17 cellular contexts compared by ENCODE assay signal in the genomic region with DNA sequence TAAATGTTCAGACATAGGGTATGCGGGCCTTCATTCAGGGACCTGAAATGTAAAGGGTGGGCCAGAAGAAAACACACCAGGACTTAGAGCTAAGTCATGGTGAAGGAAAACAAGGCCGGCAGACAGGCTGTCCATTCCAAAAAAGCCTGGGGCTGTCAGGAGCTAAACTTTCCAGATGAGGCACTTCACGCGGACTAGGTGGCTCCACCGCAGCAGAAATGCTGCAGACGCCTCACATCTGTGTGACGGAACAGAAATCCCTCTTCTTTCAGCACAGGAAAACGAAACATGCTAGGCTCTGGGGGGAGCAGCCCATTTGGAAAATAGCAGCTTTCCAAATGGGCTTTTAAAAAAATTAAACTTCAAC.
DNase-seq lines count a peak whose midpoint lies in the region; TF ChIP-seq lines count a peak whose summit lies in the region.
"Had no signal": no experiment of that assay in that cellular context is flagged by ENCODE, and none has a peak within 500 bp of the region (broad histone marks: within the 10 kb centered on the region; RNA-seq: fewer than 3 reads in every experiment).

No MANE protein-coding gene starts in this region.

- no peaks in the 10 kb centered on the region for H4K20me1 ChIP-seq in SK-N-SH (ENCODE audit: insufficient read depth)
- H4K20me1 ChIP-seq in PC-9 (ENCODE audit: insufficient read depth), result no peaks in the 10 kb centered on the region

- H3K27ac ChIP-seq in cardiac muscle cell, result peak overlapping the region; percentile 3
- H3K27ac ChIP-seq in SK-N-SH (ENCODE audit: low read depth in 2 of 2, low read length in 1 of 2), result peak overlapping the region; percentile 61
- no peak overlapping the region for H3K27ac ChIP-seq in testis
- no peak overlapping the region for H3K27ac ChIP-seq in PC-9
- H3K27ac ChIP-seq: A549, upper lobe of right lung had no signal

- peak; percentile 71 to 75 for DNase-seq in cardiac muscle cell (ENCODE audit: low read depth in 1 of 2, low spot score in 1 of 2)
- no peak for DNase-seq in cardiac septum (ENCODE audit: low spot score)
- peak; percentile 48 for DNase-seq in SK-N-SH
- peak; percentile 24 to 65 for DNase-seq in foreskin fibroblast
- peak; percentile 30 for DNase-seq in testis
- DNase-seq in NCI-H2227 treated with DMSO at 0.1 percent for 48 hours (lab: John Stamatoyannopoulos, UW), result no peak
- DNase-seq in PC-9, result no peak
- no peak for DNase-seq in HuH-7 (ENCODE audit: low spot score)
- DNase-seq: activated CD8-positive, alpha-beta memory T cell treated with anti-CD3 and anti-CD28 coated beads for 24 hours; COR-L47; kidney; NCI-H2029 treated with DMSO at 0.1 percent for 48 hours; NCI-H526 treated with DMSO at 0.1 percent for 48 hours; stimulated activated naive CD8-positive, alpha-beta T cell treated with anti-CD3 and anti-CD28 coated beads, Interleukin-15, Interleukin-2, amounts not matched to agents 100 U/mL and 50 U/mL, for 24 hours; SW 1271; upper lobe of right lung had no signal

- H3K79me2 ChIP-seq in SK-N-SH (ENCODE audit: insufficient read depth) (peaks cover 76% of the 10 kb centered on the region), PC-9 (ENCODE audit: low read depth) (no peaks in the 10 kb centered on the region)

- H3F3A ChIP-seq in SK-N-SH (replicated peaks; ENCODE audit: insufficient read depth) (peaks cover 26% of the 10 kb centered on the region), PC-9 (ENCODE audit: insufficient read depth, low read depth) (no peaks in the 10 kb centered on the region)

- peak overlapping the region; percentile 49; the same call in 1 of the 2 replicates for H3K9ac ChIP-seq in SK-N-SH

- peak overlapping the region; percentile 12; the same call in 1 of the 2 replicates for H2AFZ ChIP-seq in SK-N-SH (ENCODE audit: low read depth)
- no peak overlapping the region for H2AFZ ChIP-seq in PC-9

- POLR2A ChIA-PET in SK-N-SH (lab: Yijun Ruan, JAX) (interaction anchor here (0.9 kb wide), 2 partner anchors 97 to 109 kb away, joined by 3 read pairs; no protein-coding TSS in a partner anchor), PC-9 (lab: Charles Lee; ENCODE audit: unreplicated experiment) (no interaction called here)

- intact Hi-C loops in cardiac septum (cut with DNase I), result no loop called here
- intact Hi-C loops in testis (cut with DNase I; ENCODE audit: low total_unique reads), result no loop called here
- intact Hi-C loops in PC-9 (cut with micrococcal nuclease; ENCODE audit: unreplicated experiment), result no loop called here

- H3K36me3 ChIP-seq in cardiac muscle cell (no peaks in the 10 kb centered on the region), SK-N-SH (replicated peaks in 1 of 2; ENCODE audit: control insufficient read depth in 1 of 2, insufficient read depth in 2 of 2, low read length in 1 of 2) (peaks cover 0 to 22% of the 10 kb centered on the region in 2 experiments), testis (ENCODE audit: low read depth, missing control alignments) (no peaks in the 10 kb centered on the region), PC-9 (ENCODE audit: low read depth) (no peaks in the 10 kb centered on the region)
- H3K36me3 ChIP-seq: upper lobe of right lung had no signal

- peaks cover 38% of the 10 kb centered on the region for H3K4me1 ChIP-seq in cardiac muscle cell (ENCODE audit: low read depth)
- peaks cover 0 to 12% of the 10 kb centered on the region in 2 experiments; a peak in 2 of 4 replicates for H3K4me1 ChIP-seq in SK-N-SH (ENCODE audit: control insufficient read depth in 1 of 2, insufficient read depth in 2 of 2, low read depth in 1 of 2, low read length in 1 of 2)
- H3K4me1 ChIP-seq in testis, result peaks cover 3% of the 10 kb centered on the region
- H3K4me1 ChIP-seq in PC-9 (replicated peaks; ENCODE audit: insufficient read depth), result no peaks in the 10 kb centered on the region
- H3K4me1 ChIP-seq: A549 had no signal

- BruUV-seq in PC-9 (replicated peaks; lab: Mats Ljungman, UMichigan), result no TSS peak

- TF ChIP-seq POLR2A in testis (IDR thresholded peaks at IDR 0.05), result no peak

- no peaks in the 10 kb centered on the region for H3K9me2 ChIP-seq in SK-N-SH
- no peaks in the 10 kb centered on the region for H3K9me2 ChIP-seq in PC-9 (ENCODE audit: insufficient read depth)

- peak; percentile 40 for TF ChIP-seq RAD21 in SK-N-SH (IDR thresholded peaks at IDR 0.05; ENCODE audit: low read length)

- no peaks in the 10 kb centered on the region for H3K27me3 ChIP-seq in cardiac muscle cell
- no peaks in the 10 kb centered on the region for H3K27me3 ChIP-seq in SK-N-SH (ENCODE audit: insufficient read depth)
- H3K27me3 ChIP-seq in testis, result no peaks in the 10 kb centered on the region
- peaks cover 6% of the 10 kb centered on the region; the same call in 1 of the 2 replicates for H3K27me3 ChIP-seq in PC-9 (ENCODE audit: insufficient read depth, low read depth)
- H3K27me3 ChIP-seq: upper lobe of right lung had no signal

- TF ChIP-seq CTCF in cardiac muscle cell (IDR thresholded peaks at IDR 0.05; ENCODE audit: low read depth, low read length) (no peak), SK-N-SH (IDR thresholded peaks at IDR 0.05) (no peak), foreskin fibroblast (IDR thresholded peaks at IDR 0.05; ENCODE audit: low read depth, low read length) (no peak), testis (IDR thresholded peaks at IDR 0.05) (no peak), PC-9 (conservative IDR thresholded peaks at IDR 0.05) (no peak)

- peak in 1 of 2 experiments; percentile 56; a peak in 1 of 4 replicates for TF ChIP-seq EP300 in SK-N-SH (IDR thresholded peaks at IDR 0.05; ENCODE audit: borderline replicate concordance in 1 of 2, low read depth in 1 of 2, low read length in 1 of 2)

- 38% methylated on average over 8 of the region's 8 CpGs for WGBS in SK-N-SH (ENCODE audit: low lambda C conversion rate)
- whole genome bisulfite sequencing in testis, 2 donors, result 38 to 54% methylated on average over 8 of the region's 8 CpGs

- peak overlapping the region; percentile 58 for H3K4me2 ChIP-seq in SK-N-SH
- H3K4me2 ChIP-seq in PC-9, result no peak overlapping the region
- H3K4me2 ChIP-seq: A549 had no signal

- H3K9me3 ChIP-seq in cardiac muscle cell (ENCODE audit: low read depth) (no peaks in the 10 kb centered on the region), SK-N-SH (no peaks in the 10 kb centered on the region), testis (no peaks in the 10 kb centered on the region), PC-9 (ENCODE audit: insufficient read depth, low read depth) (no peaks in the 10 kb centered on the region)
- H3K9me3 ChIP-seq: A549, upper lobe of right lung had no signal

- CTCF ChIA-PET in SK-N-SH (lab: Yijun Ruan, JAX) (interaction anchor here (0.6 to 1.1 kb wide), 3 partner anchors 10 to 176 kb away, joined by 3 read pairs; no protein-coding TSS in a partner anchor), PC-9 (lab: Charles Lee) (interaction anchor here (0.6 kb wide), 1 partner anchor 695 kb away, joined by 3 read pairs; no protein-coding TSS in a partner anchor)

- no peak overlapping the region for H3K4me3 ChIP-seq in cardiac muscle cell
- peak overlapping the region in 1 of 2 experiments; percentile 19; a peak in 1 of 4 replicates for H3K4me3 ChIP-seq in SK-N-SH (ENCODE audit: low read depth in 2 of 2, low read length in 1 of 2)
- no peak overlapping the region for H3K4me3 ChIP-seq in foreskin fibroblast (ENCODE audit: low read depth in 1 of 2, low read length in 2 of 2)
- no peak overlapping the region for H3K4me3 ChIP-seq in testis
- H3K4me3 ChIP-seq in PC-9, result no peak overlapping the region
- H3K4me3 ChIP-seq: A549, upper lobe of right lung had no signal

TF ChIP-seq in SK-N-SH, 30 proteins besides CTCF, POLR2A, EP300 and RAD21:
- TF ChIP-seq JUND (IDR thresholded peaks at IDR 0.05), result no peak
- TF ChIP-seq POLR2AphosphoS5 (IDR thresholded peaks at IDR 0.05; ENCODE audit: low read depth, low read length), result no peak
- peak; percentile 35; the same call in 1 of the 2 replicates for TF ChIP-seq RCOR1 (IDR thresholded peaks at IDR 0.05; ENCODE audit: low read length)
- no peak for TF ChIP-seq YY1 (IDR thresholded peaks at IDR 0.05; ENCODE audit: low read depth)
- no peak for TF ChIP-seq SIN3A (IDR thresholded peaks at IDR 0.05; ENCODE audit: borderline replicate concordance, low read depth, low read length)
- peak; percentile 23 for TF ChIP-seq CHD2 (IDR thresholded peaks at IDR 0.05; ENCODE audit: low read length, partially characterized antibody)
TF ChIP-seq in SK-N-SH: peak in this region for 2.

Comparison
In these comparisons a context has a peak if more than half of its experiments do, and no peak if none do; other contexts are left out.
1. DNase-seq: peak in cardiac muscle cell (2 of 2), SK-N-SH (single experiment), foreskin fibroblast (2 of 2) and testis (single experiment); none in cardiac septum (single experiment), NCI-H2227 treated with DMSO at 0.1 percent for 48 hours (single experiment), PC-9 (0 of 2) and HuH-7 (single experiment).
2. H3K27ac ChIP-seq: peak in cardiac muscle cell (single experiment) and SK-N-SH (2 of 2); none in testis (0 of 2) and PC-9 (single experiment).